ENCODE assay signal across 8 cellular contexts in genomic region chr22:40491990-40492631, GRCh38.
DNase-seq lines count a peak whose midpoint lies in the region; ATAC-seq and TF ChIP-seq lines count a peak whose summit lies in the region.

No MANE protein-coding gene starts in this region.

- H3K9me3 Mint-ChIP-seq in CD8-positive, alpha-beta memory T cell, result no peaks in the 10 kb centered on the region

- intact Hi-C loops in adrenal gland (cut with DNase I) (no loop called here), left lung (cut with DNase I) (no loop called here), vagina (cut with DNase I) (loop anchor here (10.0 kb wide), 1 partner anchor 57 kb away; no protein-coding TSS in a partner anchor)

- TF ChIP-seq CTCF in adrenal gland (IDR thresholded peaks at IDR 0.05), result no peak
- no peak for TF ChIP-seq CTCF in left lung (IDR thresholded peaks at IDR 0.05)
- no peak for TF ChIP-seq CTCF in vagina (IDR thresholded peaks at IDR 0.05)

- ATAC-seq in GM19395 (IDR thresholded peaks at IDR 0.05; ENCODE audit: unreplicated experiment) (peak; percentile 88), HG03439 (IDR thresholded peaks at IDR 0.05; ENCODE audit: unreplicated experiment) (peak; percentile 86), left lung (peak; percentile 85)

- WGBS in adrenal gland, 4 donors, result 26 to 39% (median 38%) methylated on average over 5 of the region's 5 CpGs

- no peaks in the 10 kb centered on the region for H3K27me3 Mint-ChIP-seq in CD8-positive, alpha-beta memory T cell

- H3K36me3 ChIP-seq in CD8-positive, alpha-beta memory T cell (ENCODE audit: insufficient read depth, low read length), result no peaks in the 10 kb centered on the region
- H3K36me3 ChIP-seq in adrenal gland (replicated peaks in 1 of 2) (no peaks in the 10 kb centered on the region), left lung (no peaks in the 10 kb centered on the region), vagina (no peaks in the 10 kb centered on the region)

- TF ChIP-seq POLR2A in adrenal gland (IDR thresholded peaks at IDR 0.05), result no peak
- no peak for TF ChIP-seq POLR2A in vagina (IDR thresholded peaks at IDR 0.05)

- H3K27ac Mint-ChIP-seq in CD8-positive, alpha-beta memory T cell, result peak overlapping the region in 6 of 8 donors; percentile 2 to 81 (median 72)

- no peaks in the 10 kb centered on the region for H3K9me3 ChIP-seq in CD8-positive, alpha-beta memory T cell (ENCODE audit: low read length)
- H3K9me3 ChIP-seq in adrenal gland (replicated peaks in 1 of 3) (no peaks in the 10 kb centered on the region), left lung (no peaks in the 10 kb centered on the region), vagina (no peaks in the 10 kb centered on the region)

- H3K27ac ChIP-seq in CD8-positive, alpha-beta memory T cell (ENCODE audit: low read depth, low read length), result no peak overlapping the region
- H3K27ac ChIP-seq in adrenal gland (peak overlapping the region in 4 of 5 donors; percentile 28 to 64 (median 52)), left lung (peak overlapping the region; percentile 79 to 82), vagina (peak overlapping the region; percentile 39)

- CTCF ChIA-PET in CD8-positive, alpha-beta memory T cell (lab: Charles Lee), result interaction anchor here (1.0 kb wide), 1 partner anchor 55 kb away, joined by 3 read pairs; no protein-coding TSS in a partner anchor

- POLR2A ChIA-PET in CD8-positive, alpha-beta memory T cell (lab: Charles Lee), result no interaction called here

- H3K27me3 ChIP-seq in CD8-positive, alpha-beta memory T cell (ENCODE audit: insufficient read depth, low read length, poor library complexity, severe bottlenecking), result no peaks in the 10 kb centered on the region
- H3K27me3 ChIP-seq in adrenal gland, result no peaks in the 10 kb centered on the region
- H3K27me3 ChIP-seq in left lung, result no peaks in the 10 kb centered on the region
- no peaks in the 10 kb centered on the region for H3K27me3 ChIP-seq in vagina

- peak in 1 of 5 donors; percentile 25 for DNase-seq in CD8-positive, alpha-beta memory T cell
- DNase-seq in adrenal gland, result no peak
- no peak for DNase-seq in left lung
- DNase-seq in vagina (ENCODE audit: extremely low spot score in 2 of 2), result no peak
- no peak for DNase-seq in stimulated activated CD4-positive, alpha-beta T cell treated with anti-CD3 and anti-CD28 coated beads, Interleukin-12 subunit alpha, Interleukin-12 subunit beta, amount 100 ng/mL, for 4 hours
- DNase-seq in HT-29 (ENCODE audit: low spot score), result no peak

- H3K4me3 ChIP-seq in CD8-positive, alpha-beta memory T cell (ENCODE audit: low read length), result no peak overlapping the region
- H3K4me3 ChIP-seq in adrenal gland, result no peak overlapping the region
- no peak overlapping the region for H3K4me3 ChIP-seq in left lung
- no peak overlapping the region for H3K4me3 ChIP-seq in vagina

- peaks cover 23 to 41% (median 39%) of the 10 kb centered on the region in 3 donors for H3K4me1 Mint-ChIP-seq in CD8-positive, alpha-beta memory T cell

- peaks cover 0 to 2% (median 0%) of the 10 kb centered on the region in 3 donors for H3K36me3 Mint-ChIP-seq in CD8-positive, alpha-beta memory T cell

- H3K4me1 ChIP-seq in CD8-positive, alpha-beta memory T cell (ENCODE audit: insufficient read depth, low read length), result peaks cover 26% of the 10 kb centered on the region
- H3K4me1 ChIP-seq in adrenal gland (replicated peaks in 1 of 2) (peaks cover 28 to 42% of the 10 kb centered on the region in 2 donors), left lung (peaks cover 26 to 51% of the 10 kb centered on the region in 2 donors), vagina (peaks cover 41% of the 10 kb centered on the region)

- H3K4me3 Mint-ChIP-seq in CD8-positive, alpha-beta memory T cell, result no peak overlapping the region
